21 cellular contexts compared by ENCODE assay signal in genomic region chr11:107250017-107250416, GRCh38.
DNase-seq lines count a peak whose midpoint lies in the region; ATAC-seq, FAIRE-seq and TF ChIP-seq lines count a peak whose summit lies in the region.
"Had no signal": no experiment of that assay in that cellular context is flagged by ENCODE, and none has a peak within 500 bp of the region (broad histone marks: within the 10 kb centered on the region; RNA-seq: fewer than 3 reads in every experiment).

No MANE protein-coding gene starts in this region.

- H2BK120ac ChIP-seq in H1 (replicated peaks; ENCODE audit: low read depth, low read length) (no peak overlapping the region), mesendoderm (ENCODE audit: low read depth, low read length) (peak overlapping the region; percentile 55)

- H2AFZ ChIP-seq in DND-41 (ENCODE audit: low read depth, low read length) (peak overlapping the region; percentile 25; the same call in 1 of the 2 replicates), H1 (ENCODE audit: low read length) (peak overlapping the region; percentile 78)

- H2AK5ac ChIP-seq in H1 (ENCODE audit: low read depth, low read length) (no peak overlapping the region), mesendoderm (ENCODE audit: low read length) (no peak overlapping the region)

- 93% methylated on average over 3 of the region's 3 CpGs; no CpG with 5 or more reads in 1 of the 2 experiments for WGBS in H1 (ENCODE audit: extremely low coverage in 1 of 2, insufficient coverage in 1 of 2, insufficient read length in 1 of 2, insufficient replicate concordance in 2 of 2, low coverage in 1 of 2, low lambda C conversion rate in 2 of 2, missing lambda C conversion rate in 1 of 2), 2 experiments
- WGBS in mesendoderm (ENCODE audit: extremely low coverage, insufficient coverage, low lambda C conversion rate): no CpG with 5 or more reads among the region's 3 CpGs

- POLR2A ChIA-PET in H1 (lab: Charles Lee; ENCODE audit: partially characterized antibody): no interaction called here

- no peaks in the 10 kb centered on the region for H4K20me1 ChIP-seq in DND-41 (ENCODE audit: insufficient read depth, low read length)
- no peaks in the 10 kb centered on the region for H4K20me1 ChIP-seq in H1 (replicated peaks in 1 of 2; ENCODE audit: control insufficient read depth in 1 of 2, insufficient read depth in 2 of 2, low read length in 2 of 2)
- H4K20me1 ChIP-seq: BLaER1 had no signal

- no peaks in the 10 kb centered on the region for H3K36me3 ChIP-seq in DND-41 (ENCODE audit: insufficient read depth, low read length)
- H3K36me3 ChIP-seq in H7 (replicated peaks; ENCODE audit: control insufficient read depth, insufficient read depth, low read length): no peaks in the 10 kb centered on the region
- H3K36me3 ChIP-seq in H1 (ENCODE audit: control insufficient read depth in 2 of 4, insufficient read depth in 4 of 4, low read length in 3 of 4): no peaks in the 10 kb centered on the region
- H3K36me3 ChIP-seq in mesendoderm (ENCODE audit: control insufficient read depth, insufficient read depth, low read length): no peaks in the 10 kb centered on the region
- H3K36me3 ChIP-seq: BLaER1 had no signal

- no peaks in the 10 kb centered on the region for H3K23me2 ChIP-seq in H1 (ENCODE audit: low read depth, low read length)

- H3K56ac ChIP-seq in H1 (replicated peaks; ENCODE audit: insufficient read length, low read depth, low read length) (no peak overlapping the region), mesendoderm (ENCODE audit: low read length) (no peak overlapping the region)

- H3K4ac ChIP-seq in H1 (replicated peaks; ENCODE audit: insufficient read length, low read depth, low read length) (no peak overlapping the region), mesendoderm (ENCODE audit: low read depth, low read length) (no peak overlapping the region)

- no peak overlapping the region for H2BK20ac ChIP-seq in H1 (ENCODE audit: low read length)

- no peak overlapping the region for H4K8ac ChIP-seq in H1 (ENCODE audit: extremely low read depth, insufficient read depth, low read length)
- H4K8ac ChIP-seq in mesendoderm (ENCODE audit: low read depth, low read length): peak overlapping the region; percentile 6

- no peaks in the 10 kb centered on the region for H3K79me1 ChIP-seq in H1 (ENCODE audit: low read depth, low read length)
- H3K79me1 ChIP-seq in mesendoderm (ENCODE audit: low read length): no peaks in the 10 kb centered on the region

- H3K4me2 ChIP-seq in DND-41 (ENCODE audit: insufficient read depth, low read length): no peak overlapping the region
- no peak overlapping the region for H3K4me2 ChIP-seq in H1 (ENCODE audit: insufficient read depth in 1 of 2, low read depth in 2 of 2, low read length in 2 of 2)
- no peak overlapping the region for H3K4me2 ChIP-seq in mesendoderm (ENCODE audit: low read length)
- H3K4me2 ChIP-seq: BLaER1 had no signal

- H3K18ac ChIP-seq in H1 (ENCODE audit: extremely low read depth, low read length) (no peak overlapping the region), mesendoderm (ENCODE audit: low read length) (no peak overlapping the region)

- no peak overlapping the region for H3K23ac ChIP-seq in H1 (ENCODE audit: insufficient read length)
- H3K23ac ChIP-seq in mesendoderm (ENCODE audit: low read length): no peak overlapping the region

- no peak overlapping the region for H2BK5ac ChIP-seq in H1 (ENCODE audit: low read depth, low read length)
- no peak overlapping the region for H2BK5ac ChIP-seq in mesendoderm (ENCODE audit: low read length)

- DNase-seq in DND-41: no peak
- DNase-seq in H7: peak; percentile 8
- no peak for DNase-seq in H1 (ENCODE audit: low read depth in 1 of 2, low spot score in 2 of 2)
- DNase-seq in mesendoderm: no peak
- DNase-seq in NCI-H510A treated with DMSO at 0.1 percent for 48 hours (lab: John Stamatoyannopoulos, UW): no peak
- DNase-seq in NOMO-1 treated with dmso at 0.1 percent for 144 hours (lab: John Stamatoyannopoulos, UW; ENCODE audit: unreplicated experiment): no peak
- no peak for DNase-seq in stimulated activated CD4-positive, alpha-beta T cell treated with anti-CD3 and anti-CD28 coated beads, Interleukin-15, amount 100 ng/mL, for 24 hours
- DNase-seq: 8988T; Calu3; CD8-positive, alpha-beta T cell; DMS79 treated with DMSO at 0.1 percent for 48 hours; EL; GOT3; HCEC 1CT; IMR-90 had no signal

- H3K4me3 ChIP-seq in DND-41 (ENCODE audit: low read depth in 1 of 2, low read length in 2 of 2): no peak overlapping the region
- H3K4me3 ChIP-seq in H7 (ENCODE audit: insufficient read depth, low read depth, low read length): no peak overlapping the region
- H3K4me3 ChIP-seq in H1 (ENCODE audit: extremely low read depth in 1 of 4, insufficient read depth in 2 of 4, low read depth in 3 of 4, low read length in 4 of 4): no peak overlapping the region
- no peak overlapping the region for H3K4me3 ChIP-seq in mesendoderm (ENCODE audit: low read length)
- H3K4me3 ChIP-seq: BLaER1, K562 had no signal

- no peak for TF ChIP-seq POLR2A in H1 (IDR thresholded peaks at IDR 0.05; ENCODE audit: control extremely low read depth in 1 of 2, low read depth in 2 of 2, low read length in 2 of 2)

- H3K9me3 ChIP-seq in DND-41 (ENCODE audit: insufficient read depth, low read length, severe bottlenecking) (no peaks in the 10 kb centered on the region), H1 (ENCODE audit: insufficient read depth in 2 of 2, low read depth in 1 of 2, low read length in 1 of 2) (no peaks in the 10 kb centered on the region)
- H3K9me3 ChIP-seq: BLaER1 had no signal

- TF ChIP-seq RAD21 in H1 (IDR thresholded peaks at IDR 0.05 in 1 of 2, conservative IDR thresholded peaks at IDR 0.05 in 1 of 2; ENCODE audit: low read depth in 2 of 2, low read length in 2 of 2): no peak

- H3K27ac ChIP-seq in DND-41 (ENCODE audit: low read length) (no peak overlapping the region), H1 (ENCODE audit: low read depth, low read length) (no peak overlapping the region), mesendoderm (ENCODE audit: low read depth, low read length) (no peak overlapping the region)
- H3K27ac ChIP-seq: BLaER1 had no signal

- H3K79me2 ChIP-seq in DND-41 (ENCODE audit: insufficient read depth, low read length): no peaks in the 10 kb centered on the region
- no peaks in the 10 kb centered on the region for H3K79me2 ChIP-seq in H1 (ENCODE audit: control insufficient read depth in 1 of 2, insufficient read depth in 2 of 2, low read length in 2 of 2)
- no peaks in the 10 kb centered on the region for H3K79me2 ChIP-seq in mesendoderm (ENCODE audit: control insufficient read depth, insufficient read depth, low read length)

- H3K9ac ChIP-seq in DND-41 (ENCODE audit: low read depth, low read length) (no peak overlapping the region), H1 (replicated peaks in 1 of 4; ENCODE audit: extremely low read depth in 1 of 4, low read depth in 3 of 4, low read length in 3 of 4) (no peak overlapping the region), mesendoderm (ENCODE audit: low read length) (no peak overlapping the region)
- H3K9ac ChIP-seq: BLaER1 had no signal

- no peak for FAIRE-seq in H1 (lab: Jason Lieb, UNC)
- FAIRE-seq: G401.6, GM12891, GM19239, HTR-8/SVneo, K562 had no signal

- CTCF ChIA-PET in H1 (lab: Charles Lee; ENCODE audit: partially characterized antibody): interaction anchor here (1.7 kb wide), 1 partner anchor 11 kb away, joined by 3 read pairs; no protein-coding TSS in a partner anchor

- no peak overlapping the region for H2BK15ac ChIP-seq in H1 (ENCODE audit: low read length)
- no peak overlapping the region for H2BK15ac ChIP-seq in mesendoderm (replicated peaks; ENCODE audit: low read depth)

- H3K14ac ChIP-seq in H1 (ENCODE audit: insufficient read length): no peak overlapping the region

- H4K5ac ChIP-seq in H1 (ENCODE audit: insufficient read length, low read depth, low read length) (no peak overlapping the region), mesendoderm (ENCODE audit: low read length) (no peak overlapping the region)

- no peaks in the 10 kb centered on the region for H3K4me1 ChIP-seq in DND-41 (ENCODE audit: insufficient read depth, low read length)
- H3K4me1 ChIP-seq in H1 (replicated peaks in 1 of 4; ENCODE audit: control insufficient read depth in 3 of 4, insufficient read depth in 4 of 4, low read length in 3 of 4): no peaks in the 10 kb centered on the region; a peak in 1 of 7 replicates
- peaks cover 3% of the 10 kb centered on the region for H3K4me1 ChIP-seq in mesendoderm (ENCODE audit: control insufficient read depth, low read depth, low read length)
- H3K4me1 ChIP-seq: BLaER1 had no signal

- no peak for ATAC-seq in DND-41 (ENCODE audit: insufficient read depth, low read depth)
- ATAC-seq: CD8-positive, alpha-beta T cell; K562 had no signal

- no peak overlapping the region for H4K91ac ChIP-seq in H1 (replicated peaks; ENCODE audit: insufficient read length, low read length)

- no peak for TF ChIP-seq EP300 in H1 (IDR thresholded peaks at IDR 0.05; ENCODE audit: borderline replicate concordance in 1 of 2, low read depth in 2 of 2, low read length in 2 of 2)

- no peak overlapping the region for H2BK12ac ChIP-seq in H1 (ENCODE audit: low read depth, low read length)

- TF ChIP-seq CTCF in DND-41 (IDR thresholded peaks at IDR 0.05; ENCODE audit: borderline replicate concordance, extremely low read depth, low read length, poor library complexity, severe bottlenecking): no peak
- no peak for TF ChIP-seq CTCF in H1 (IDR thresholded peaks at IDR 0.05; ENCODE audit: control extremely low read depth in 1 of 3, insufficient read depth in 1 of 3, low read depth in 1 of 3, low read length in 3 of 3)

- H3K27me3 ChIP-seq in DND-41 (ENCODE audit: insufficient read depth, low read length, poor library complexity) (no peaks in the 10 kb centered on the region), H7 (ENCODE audit: control insufficient read depth, insufficient read depth, low read length) (no peaks in the 10 kb centered on the region), H1 (replicated peaks in 1 of 4; ENCODE audit: control insufficient read depth in 3 of 4, extremely low read depth in 1 of 4, insufficient read depth in 3 of 4, low read length in 3 of 4) (no peaks in the 10 kb centered on the region), mesendoderm (ENCODE audit: insufficient read depth, low read length, poor library complexity) (no peaks in the 10 kb centered on the region)
- H3K27me3 ChIP-seq: BLaER1 had no signal

TF ChIP-seq in H1, 55 proteins besides CTCF, POLR2A, EP300 and RAD21 (continues in another document):
- TF ChIP-seq SUZ12 (IDR thresholded peaks at IDR 0.05; ENCODE audit: low read length): no peak
- no peak for TF ChIP-seq CBX5 (IDR thresholded peaks at IDR 0.05; ENCODE audit: low read depth, low read length)
- TF ChIP-seq EZH2 (IDR thresholded peaks at IDR 0.05; ENCODE audit: low read depth, low read length, severe bottlenecking): no peak
- no peak for TF ChIP-seq ZNF274 (IDR thresholded peaks at IDR 0.05; ENCODE audit: borderline replicate concordance, extremely low read depth, low read length)
- no peak for TF ChIP-seq TCF12 (IDR thresholded peaks at IDR 0.05; ENCODE audit: low read depth, low read length)
- TF ChIP-seq TAF1 (IDR thresholded peaks at IDR 0.05; ENCODE audit: low read depth, low read length): no peak
- TF ChIP-seq YY1 (IDR thresholded peaks at IDR 0.05; ENCODE audit: low read depth, low read length): peak; percentile 74; the same call in 1 of the 2 replicates
